In genomic region chr4:2837904-2838496, GRCh38 we compare ENCODE assay signal across 8 cellular contexts. TPM values are rescaled to one million over a fixed set of nuclear protein-coding genes. Genes with fewer than 3 reads are reported as not detected.
A peak's percentile ranks its signal among the peaks of the same experiment; 100 is the strongest.
DNase-seq lines count a peak whose midpoint lies in the region; ATAC-seq and TF ChIP-seq lines count a peak whose summit lies in the region.

No MANE protein-coding gene starts in this region.

- peak overlapping the region; percentile 91 for H3K27ac ChIP-seq in neutrophil
- peak overlapping the region; percentile 51 to 86 (median 70) for H3K27ac ChIP-seq in transverse colon

- TF ChIP-seq CTCF in Loucy (conservative IDR thresholded peaks at IDR 0.05; ENCODE audit: low read length) (no peak), neutrophil (IDR thresholded peaks at IDR 0.05) (no peak), transverse colon (IDR thresholded peaks at IDR 0.05) (no peak)

- WGBS in transverse colon (ENCODE audit: low coverage in 1 of 2), 2 donors: 40 to 46% methylated on average over 4 to 8 of the region's 8 CpGs

- H3F3A ChIP-seq in Loucy (ENCODE audit: low read depth): peaks cover 14% of the 10 kb centered on the region

- peak overlapping the region; percentile 99 for H3K4me2 ChIP-seq in Loucy (ENCODE audit: low read depth, low read length, poor library complexity, severe bottlenecking)

- H3K36me3 ChIP-seq in Loucy (ENCODE audit: insufficient read depth, low read length) (peaks cover 8% of the 10 kb centered on the region; the same call in 1 of the 2 replicates), neutrophil (peaks cover 49% of the 10 kb centered on the region), transverse colon (no peaks in the 10 kb centered on the region)

- no peaks in the 10 kb centered on the region for H3K27me3 ChIP-seq in Loucy (ENCODE audit: insufficient read depth, low read length, poor library complexity, severe bottlenecking)
- no peaks in the 10 kb centered on the region for H3K27me3 ChIP-seq in neutrophil
- H3K27me3 ChIP-seq in transverse colon: no peaks in the 10 kb centered on the region

- in situ Hi-C loops in transverse colon (cut with MboI; ENCODE audit: low pct_ligation_motif_present in 1 of 4, low pct_unique_long_range_greater_than_20kb in 1 of 4, low sequenced_read_pairs in 3 of 4): no loop called here

- H3K9me2 ChIP-seq in Loucy (replicated peaks; ENCODE audit: low read depth, low read length): no peaks in the 10 kb centered on the region

- peaks cover 56% of the 10 kb centered on the region for H3K4me1 ChIP-seq in Loucy (ENCODE audit: insufficient read depth, low read length, poor library complexity, severe bottlenecking)
- H3K4me1 ChIP-seq in neutrophil (ENCODE audit: control insufficient read depth in 1 of 2, insufficient read depth in 1 of 2, low read depth in 1 of 2, low read length in 1 of 2): peaks cover 40 to 44% of the 10 kb centered on the region in 2 experiments
- H3K4me1 ChIP-seq in transverse colon: peaks cover 7 to 45% (median 13%) of the 10 kb centered on the region in 4 donors

- H3K79me2 ChIP-seq in Loucy (ENCODE audit: insufficient read depth, low read length): peaks cover 22% of the 10 kb centered on the region; the same call in 1 of the 2 replicates

- H3K9me3 ChIP-seq in Loucy (ENCODE audit: insufficient read depth, low read depth, low read length) (no peaks in the 10 kb centered on the region), neutrophil (no peaks in the 10 kb centered on the region), transverse colon (no peaks in the 10 kb centered on the region)

- peak; percentile 79 for DNase-seq in activated CD8-positive, alpha-beta memory T cell treated with anti-CD3 and anti-CD28 coated beads for 24 hours
- peak; percentile 53 for DNase-seq in transverse colon
- no peak for DNase-seq in NCI-H446 (lab: John Stamatoyannopoulos, UW)
- DNase-seq in DMS53 (lab: John Stamatoyannopoulos, UW): no peak

- H3K9ac ChIP-seq in Loucy (ENCODE audit: low read depth, low read length, poor library complexity, severe bottlenecking): peak overlapping the region; percentile 65

- peak overlapping the region; percentile 57; the same call in 1 of the 2 replicates for H2AFZ ChIP-seq in Loucy (ENCODE audit: low read length)

- TF ChIP-seq POLR2A in transverse colon (IDR thresholded peaks at IDR 0.05): no peak

- ATAC-seq in esophagus mucosa: peak; percentile 43
- ATAC-seq in GM21737 (IDR thresholded peaks at IDR 0.05; ENCODE audit: unreplicated experiment): no peak

- peak overlapping the region; percentile 71 for H3K4me3 ChIP-seq in Loucy (ENCODE audit: low read length, poor library complexity, severe bottlenecking)
- H3K4me3 ChIP-seq in neutrophil (ENCODE audit: low read depth in 1 of 2, low read length in 1 of 2): peak overlapping the region; percentile 23 to 53
- H3K4me3 ChIP-seq in transverse colon: peak overlapping the region in 1 of 4 donors; percentile 23

- H4K20me1 ChIP-seq in Loucy (ENCODE audit: insufficient read depth, low read length, poor library complexity, severe bottlenecking): peaks cover 8% of the 10 kb centered on the region

- no peak for TF ChIP-seq EP300 in transverse colon (IDR thresholded peaks at IDR 0.05; ENCODE audit: low read depth)

- intact Hi-C loops in transverse colon (cut with DNase I; ENCODE audit: low total_unique reads): no loop called here

RNA-seq across cellular contexts. Expression of gene ADD1, which starts 5.6 kb away (rescaled TPM):
- 133 TPM for total RNA-seq in esophagus mucosa
- total RNA-seq in transverse colon: 100 to 1,000 TPM; 218 to 392 (median 299) TPM

RNA-seq across cellular contexts. Expression of gene SH3BP2, which starts 45.1 kb away (rescaled TPM):
- 32.6 TPM for total RNA-seq in esophagus mucosa
- 100 to 1,000 TPM in 3 of 4 donors, 10 to 100 TPM in 1; 92.6 to 301 (median 117) TPM for total RNA-seq in transverse colon

Comparison
In these comparisons a context has a peak if more than half of its experiments do, and no peak if none do; other contexts are left out.
1. DNase-seq: peak in activated CD8-positive, alpha-beta memory T cell treated with anti-CD3 and anti-CD28 coated beads for 24 hours (single experiment) and transverse colon (single experiment); none in NCI-H446 (0 of 2) and DMS53 (single experiment).